11 cellular contexts compared by ENCODE assay signal in the genomic region with DNA sequence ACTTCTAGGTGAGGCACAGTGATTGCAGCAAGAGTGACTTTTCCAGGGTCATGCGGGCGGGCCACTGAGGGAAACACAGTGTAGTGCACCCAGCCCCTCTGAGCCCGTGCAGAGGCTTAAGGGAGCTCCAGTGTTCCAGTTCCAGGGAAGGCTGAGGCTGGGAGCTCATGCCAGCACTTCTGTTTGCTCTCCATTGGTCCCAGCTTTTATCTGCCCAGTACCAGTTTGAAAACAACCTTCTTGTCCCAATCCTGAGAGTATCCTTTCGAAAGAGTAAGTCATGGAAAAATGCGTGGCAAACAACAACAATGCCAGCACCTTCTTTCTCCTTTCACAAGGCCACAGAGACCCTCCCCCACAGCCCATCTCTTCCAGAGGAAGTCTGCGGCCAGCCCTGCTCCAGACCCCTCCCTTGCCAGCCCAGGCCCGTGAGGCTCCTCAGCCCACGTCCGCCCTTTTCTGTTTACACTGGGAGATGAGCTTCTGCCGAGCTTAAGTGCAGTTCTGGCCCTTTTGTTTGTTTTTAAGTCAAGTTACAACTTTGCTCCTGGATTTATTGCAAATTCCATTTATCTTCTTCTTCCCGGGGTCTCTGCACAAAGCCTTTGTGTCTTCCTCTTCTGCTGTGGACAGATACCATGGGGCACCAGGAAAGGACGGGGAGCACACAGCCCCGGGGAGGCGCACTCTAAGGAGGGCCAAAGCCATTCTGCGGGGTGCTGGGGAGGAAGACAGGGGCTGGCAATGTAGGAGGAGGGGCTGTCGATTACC.
DNase-seq lines count a peak whose midpoint lies in the region; ATAC-seq and TF ChIP-seq lines count a peak whose summit lies in the region.
"Had no signal": no experiment of that assay in that cellular context is flagged by ENCODE, and none has a peak within 500 bp of the region (broad histone marks: within the 10 kb centered on the region; RNA-seq: fewer than 3 reads in every experiment).

No MANE protein-coding gene starts in this region.

- H3K9me3 Mint-ChIP-seq in glutamatergic neuron (ENCODE audit: unreplicated experiment) = no peaks in the 10 kb centered on the region

- H4K20me1 ChIP-seq in BLaER1 = no peaks in the 10 kb centered on the region

- no peaks in the 10 kb centered on the region for H3K27me3 ChIP-seq in BLaER1
- H3K27me3 ChIP-seq in Peyer's patch = no peaks in the 10 kb centered on the region

- H3K4me1 ChIP-seq in BLaER1 = peaks cover 68% of the 10 kb centered on the region
- H3K4me1 ChIP-seq in Peyer's patch = peaks cover 0 to 43% (median 0%) of the 10 kb centered on the region in 4 donors

- peaks cover 6% of the 10 kb centered on the region for H3K36me3 Mint-ChIP-seq in glutamatergic neuron (ENCODE audit: unreplicated experiment)

- no peak overlapping the region for H3K27ac Mint-ChIP-seq in glutamatergic neuron (ENCODE audit: unreplicated experiment)

- H3K9ac ChIP-seq in BLaER1 = peak overlapping the region; percentile 73

- DNase-seq in Peyer's patch = no peak
- peak; percentile 28 for DNase-seq in fibroblast of gingiva (ENCODE audit: low read depth)
- no peak for DNase-seq in omental fat pad (ENCODE audit: low spot score)
- DNase-seq in glutamatergic neuron = no peak
- DNase-seq in activated gamma-delta T cell treated with Interleukin-2 at 50 U/mL for 16 hours = no peak
- DNase-seq: DMS79; stimulated activated CD4-positive, alpha-beta T cell treated with anti-CD3 and anti-CD28 coated beads, Interleukin-2, amount 100 ng/mL, for 24 hours had no signal

- TF ChIP-seq POLR2A in Peyer's patch (IDR thresholded peaks at IDR 0.05) = no peak

- peaks cover 25% of the 10 kb centered on the region for H3K9me3 ChIP-seq in BLaER1
- no peaks in the 10 kb centered on the region for H3K9me3 ChIP-seq in Peyer's patch

- H3K4me3 ChIP-seq in BLaER1 (peak overlapping the region; percentile 19; the same call in 1 of the 2 replicates), Peyer's patch (no peak overlapping the region)

- peaks cover 2% of the 10 kb centered on the region for H3K27me3 Mint-ChIP-seq in glutamatergic neuron (ENCODE audit: unreplicated experiment)

- ATAC-seq in omental fat pad (ENCODE audit: low FRiP score) = peak; percentile 35
- no peak for ATAC-seq in HG03196 (IDR thresholded peaks at IDR 0.05; ENCODE audit: unreplicated experiment)
- no peak for ATAC-seq in GM18861 (IDR thresholded peaks at IDR 0.05; ENCODE audit: unreplicated experiment)
- ATAC-seq: HCT116 had no signal

- no peak overlapping the region for H3K4me3 Mint-ChIP-seq in glutamatergic neuron (ENCODE audit: unreplicated experiment)

- H3K27ac ChIP-seq in BLaER1 (peak overlapping the region; percentile 94), Peyer's patch (peak overlapping the region; percentile 63 to 82 (median 66))

- H3K4me1 Mint-ChIP-seq in glutamatergic neuron (ENCODE audit: low read depth, unreplicated experiment) = peaks cover 6% of the 10 kb centered on the region

- H3K36me3 ChIP-seq in BLaER1 (peaks cover 14% of the 10 kb centered on the region), Peyer's patch (no peaks in the 10 kb centered on the region)

- peak overlapping the region; percentile 88 for H3K4me2 ChIP-seq in BLaER1

- TF ChIP-seq CTCF in Peyer's patch (IDR thresholded peaks at IDR 0.05) (no peak), omental fat pad (IDR thresholded peaks at IDR 0.05) (no peak), glutamatergic neuron (IDR thresholded peaks at IDR 0.05; ENCODE audit: partially characterized antibody, unreplicated experiment) (no peak)
